ENCODE assay signal across 10 cellular contexts in genomic region chr5:9156282-9156681, GRCh38.
DNase-seq lines count a peak whose midpoint lies in the region; ATAC-seq and TF ChIP-seq lines count a peak whose summit lies in the region.
"Had no signal": no experiment of that assay in that cellular context is flagged by ENCODE, and none has a peak within 500 bp of the region (broad histone marks: within the 10 kb centered on the region; RNA-seq: fewer than 3 reads in every experiment).

No MANE protein-coding gene starts in this region.

- no CpG with 5 or more reads among the region's 2 CpGs for WGBS in IMR-90 (ENCODE audit: extremely low coverage in 2 of 2, insufficient read length in 1 of 2), 2 experiments
- WGBS in body of pancreas, 2 donors = 88% methylated on average over 2 of the region's 2 CpGs
- 83% methylated on average over 2 of the region's 2 CpGs for WGBS in right lobe of liver (ENCODE audit: insufficient coverage, low coverage, low lambda C conversion rate, missing lambda C conversion rate)
- 54 to 86% (median 82%) methylated on average over 2 of the region's 2 CpGs for WGBS in spleen, 5 donors

- POLR2A ChIA-PET in IMR-90 (lab: Charles Lee; ENCODE audit: unreplicated experiment) = no interaction called here

- peak overlapping the region; percentile 74 for H2AK9ac ChIP-seq in IMR-90 (replicated peaks; ENCODE audit: low read depth, low read length, poor library complexity)

- H2BK120ac ChIP-seq in IMR-90 (ENCODE audit: low read depth, low read length) = peak overlapping the region; percentile 4; the same call in 1 of the 2 replicates

- dilution Hi-C loops in IMR-90 (cut with HindIII; ENCODE audit: low sequenced_read_pairs, unreplicated experiment) = no loop called here

- no TSS peak for BruUV-seq in IMR-90 (replicated peaks; lab: Mats Ljungman, UMichigan)

- no peak overlapping the region for H3K23ac ChIP-seq in IMR-90 (ENCODE audit: low read depth, low read length)

- TF ChIP-seq CTCF in IMR-90 (conservative IDR thresholded peaks at IDR 0.05; ENCODE audit: low read depth, low read length) = peak; percentile 73
- TF ChIP-seq CTCF in body of pancreas (IDR thresholded peaks at IDR 0.05) = no peak
- TF ChIP-seq CTCF in right lobe of liver (IDR thresholded peaks at IDR 0.05) = peak in 3 of 4 donors; percentile 10 to 22 (median 20)
- peak in 1 of 11 experiments; percentile 16 for TF ChIP-seq CTCF in spleen (IDR thresholded peaks at IDR 0.05 in 8 of 11, conservative IDR thresholded peaks at IDR 0.05 in 3 of 11)

- H3K36me3 ChIP-seq in IMR-90 (ENCODE audit: control insufficient read depth, insufficient read depth, low read length) (no peaks in the 10 kb centered on the region), body of pancreas (replicated peaks in 1 of 2; ENCODE audit: insufficient read depth in 1 of 2, low read depth in 2 of 2) (no peaks in the 10 kb centered on the region), right lobe of liver (peaks cover 0 to 2% (median 0%) of the 10 kb centered on the region in 4 donors), spleen (no peaks in the 10 kb centered on the region)
- H3K36me3 ChIP-seq: BLaER1 treated with 17β-estradiol and CSF1 and Interleukin-3, amounts not matched to agents 10 nM and 100 nM had no signal

- intact Hi-C loops in IMR-90 (cut with micrococcal nuclease) = loop anchor here (1.0 to 10.0 kb wide), 4 partner anchors 53 to 879 kb away; no protein-coding TSS in a partner anchor
- intact Hi-C loops in body of pancreas (cut with DNase I) = no loop called here
- intact Hi-C loops in right lobe of liver (cut with DNase I) = no loop called here
- intact Hi-C loops in spleen (cut with DNase I; ENCODE audit: low total_unique reads) = no loop called here

- CTCF ChIA-PET in IMR-90 (lab: Yijun Ruan, JAX) = interaction anchor here (0.6 to 0.8 kb wide), 3 partner anchors 387 to 661 kb away, joined by 3 read pairs; no protein-coding TSS in a partner anchor

- peak overlapping the region; percentile 13; the same call in 1 of the 2 replicates for H2AK5ac ChIP-seq in IMR-90 (ENCODE audit: low read depth, low read length)

- H3K4me3 ChIP-seq in IMR-90 (ENCODE audit: insufficient read depth, low read depth, low read length) (no peak overlapping the region), body of pancreas (no peak overlapping the region), right lobe of liver (no peak overlapping the region), spleen (no peak overlapping the region)
- H3K4me3 ChIP-seq: BLaER1 treated with 17β-estradiol and CSF1 and Interleukin-3, amounts not matched to agents 10 nM and 100 nM had no signal

- H3K4me2 ChIP-seq in IMR-90 (ENCODE audit: low read depth, low read length) = no peak overlapping the region

- no peak overlapping the region for H2BK5ac ChIP-seq in IMR-90 (ENCODE audit: low read depth, low read length, poor library complexity, severe bottlenecking)

- peak; percentile 86 for TF ChIP-seq RAD21 in IMR-90 (IDR thresholded peaks at IDR 0.05; ENCODE audit: low read length)

- H3K4me1 ChIP-seq in IMR-90 (ENCODE audit: control insufficient read depth, insufficient read depth, low read length) (peaks cover 10% of the 10 kb centered on the region), body of pancreas (no peaks in the 10 kb centered on the region), right lobe of liver (no peaks in the 10 kb centered on the region), spleen (peaks cover 0 to 21% (median 3%) of the 10 kb centered on the region in 6 donors)
- H3K4me1 ChIP-seq: parathyroid adenoma had no signal

- H3K79me1 ChIP-seq in IMR-90 (ENCODE audit: low read depth in 1 of 2, low read length in 2 of 2) = peaks cover 0 to 32% of the 10 kb centered on the region in 2 experiments; a peak in 2 of 4 replicates

- DNase-seq in NCI-H345 (lab: John Stamatoyannopoulos, UW) (peak; percentile 7), NCI-H345 treated with DMSO at 0.1 percent for 48 hours (lab: John Stamatoyannopoulos, UW; ENCODE audit: unreplicated experiment) (no peak), IMR-90 (peak; percentile 83), body of pancreas (peak in 3 of 4 donors; percentile 16 to 19 (median 18)), right lobe of liver (no peak), spleen (no peak)

- H4K8ac ChIP-seq in IMR-90 (ENCODE audit: low read depth in 2 of 2, low read length in 2 of 2) = peak overlapping the region in 1 of 2 experiments; percentile 44; a peak in 2 of 4 replicates

- peak overlapping the region; percentile 21 for H3K4ac ChIP-seq in IMR-90 (ENCODE audit: low read depth, low read length)

- H3K9me1 ChIP-seq in IMR-90 (ENCODE audit: insufficient read depth, low read length) = peaks cover 11% of the 10 kb centered on the region

- no peak overlapping the region; the same call in 1 of the 2 replicates for H4K91ac ChIP-seq in IMR-90 (ENCODE audit: insufficient read depth, low read depth, low read length)

- H3K9me3 ChIP-seq in IMR-90 (ENCODE audit: control insufficient read depth, insufficient read depth, low read length) (no peaks in the 10 kb centered on the region), body of pancreas (no peaks in the 10 kb centered on the region), right lobe of liver (no peaks in the 10 kb centered on the region), spleen (no peaks in the 10 kb centered on the region)
- H3K9me3 ChIP-seq: BLaER1 treated with 17β-estradiol and CSF1 and Interleukin-3, amounts not matched to agents 10 nM and 100 nM had no signal

- H4K20me1 ChIP-seq in IMR-90 (ENCODE audit: insufficient read depth, low read length) = no peaks in the 10 kb centered on the region
- H4K20me1 ChIP-seq: BLaER1 treated with 17β-estradiol and CSF1 and Interleukin-3, amounts not matched to agents 10 nM and 100 nM had no signal

- H3K27ac ChIP-seq in IMR-90 (ENCODE audit: insufficient read depth, low read length) (peak overlapping the region; percentile 1; the same call in 1 of the 2 replicates), body of pancreas (no peak overlapping the region), right lobe of liver (no peak overlapping the region), spleen (peak overlapping the region in 4 of 8 donors; percentile 10 to 54 (median 15))
- H3K27ac ChIP-seq: parathyroid adenoma had no signal

- no peak overlapping the region for H3K18ac ChIP-seq in IMR-90 (ENCODE audit: low read depth, low read length)

- peak; percentile 86 for ATAC-seq in IMR-90 (ENCODE audit: low read depth)
- no peak for ATAC-seq in body of pancreas
- peak in 3 of 4 donors; percentile 54 to 59 (median 58) for ATAC-seq in right lobe of liver
- ATAC-seq in GM18520 (IDR thresholded peaks at IDR 0.05; ENCODE audit: unreplicated experiment) = no peak
- no peak for ATAC-seq in GM21825 (IDR thresholded peaks at IDR 0.05; ENCODE audit: unreplicated experiment)

- H3K27me3 ChIP-seq in IMR-90 (ENCODE audit: control insufficient read depth, insufficient read depth, low read length) (no peaks in the 10 kb centered on the region), body of pancreas (no peaks in the 10 kb centered on the region), right lobe of liver (no peaks in the 10 kb centered on the region), spleen (replicated peaks in 1 of 7) (no peaks in the 10 kb centered on the region)
- H3K27me3 ChIP-seq: BLaER1 treated with 17β-estradiol and CSF1 and Interleukin-3, amounts not matched to agents 10 nM and 100 nM had no signal

- no peak overlapping the region for H4K5ac ChIP-seq in IMR-90 (ENCODE audit: low read depth, low read length)

- in situ Hi-C loops in IMR-90 (cut with MboI; ENCODE audit: low sequenced_read_pairs) = no loop called here

- TF ChIP-seq POLR2A in IMR-90 (IDR thresholded peaks at IDR 0.05; ENCODE audit: low read depth, low read length) (no peak), body of pancreas (IDR thresholded peaks at IDR 0.05) (no peak), right lobe of liver (IDR thresholded peaks at IDR 0.05) (no peak), spleen (IDR thresholded peaks at IDR 0.05) (no peak)

- peak overlapping the region; percentile 22; the same call in 1 of the 2 replicates for H2BK20ac ChIP-seq in IMR-90 (ENCODE audit: low read depth, low read length)

- H3K9ac ChIP-seq in IMR-90 (ENCODE audit: low read depth, low read length) = no peak overlapping the region; the same call in 1 of the 2 replicates
- H3K9ac ChIP-seq: BLaER1 treated with 17β-estradiol and CSF1 and Interleukin-3, amounts not matched to agents 10 nM and 100 nM; parathyroid adenoma had no signal

- H2AFZ ChIP-seq in IMR-90 (replicated peaks; ENCODE audit: low read length, poor library complexity) = no peak overlapping the region
- H2AFZ ChIP-seq: parathyroid adenoma had no signal

- peak overlapping the region; percentile 47 for H3K14ac ChIP-seq in IMR-90 (replicated peaks; ENCODE audit: low read depth, low read length)

- H2BK15ac ChIP-seq in IMR-90 (ENCODE audit: low read depth, low read length) = peak overlapping the region; percentile 55; the same call in 1 of the 3 replicates

- H3K56ac ChIP-seq in IMR-90 (ENCODE audit: extremely low read depth, insufficient read depth, low read length) = no peak overlapping the region

TF ChIP-seq in IMR-90, 13 proteins besides CTCF, POLR2A, EP300 and RAD21 (continues in another document):
- TF ChIP-seq NFE2L2 (IDR thresholded peaks at IDR 0.05; ENCODE audit: low read depth, low read length) (no peak), MAZ (IDR thresholded peaks at IDR 0.05; ENCODE audit: borderline replicate concordance, low read depth, low read length) (peak; percentile 25; the same call in 1 of the 2 replicates), RFX5 (IDR thresholded peaks at IDR 0.05; ENCODE audit: low read depth, low read length) (peak; percentile 22; the same call in 1 of the 2 replicates), SMC3 (IDR thresholded peaks at IDR 0.05; ENCODE audit: low read depth, low read length) (peak; percentile 80), BHLHE40 (IDR thresholded peaks at IDR 0.05; ENCODE audit: low read depth, low read length) (no peak), RCOR1 (IDR thresholded peaks at IDR 0.05; ENCODE audit: insufficient replicate concordance, low read length) (no peak), CEBPB (IDR thresholded peaks at IDR 0.05; ENCODE audit: low read depth, low read length) (peak; percentile 94), CHD1 (IDR thresholded peaks at IDR 0.05; ENCODE audit: low read depth, low read length) (no peak), USF2 (IDR thresholded peaks at IDR 0.05; ENCODE audit: low read depth, low read length) (no peak), MXI1 (IDR thresholded peaks at IDR 0.05; ENCODE audit: borderline replicate concordance, low read depth, low read length) (peak; percentile 57; the same call in 1 of the 2 replicates), MAFK (IDR thresholded peaks at IDR 0.05; ENCODE audit: low read depth, low read length) (no peak), FOS (IDR thresholded peaks at IDR 0.05; ENCODE audit: low read depth, low read length) (no peak)

Comparison
In these comparisons a context has a peak if more than half of its experiments do, and no peak if none do; other contexts are left out.
1. DNase-seq: peak in NCI-H345 (single experiment), IMR-90 (single experiment) and body of pancreas (3 of 4); none in NCI-H345 treated with DMSO at 0.1 percent for 48 hours (single experiment), right lobe of liver (0 of 3) and spleen (single experiment).
2. ATAC-seq: peak in IMR-90 (single experiment) and right lobe of liver (3 of 4); none in body of pancreas (single experiment), GM18520 (single experiment) and GM21825 (single experiment).
3. CTCF ChIP-seq: peak in IMR-90 (single experiment) and right lobe of liver (3 of 4); none in body of pancreas (0 of 7).